30 cellular contexts compared by ENCODE assay signal in the genomic region with DNA sequence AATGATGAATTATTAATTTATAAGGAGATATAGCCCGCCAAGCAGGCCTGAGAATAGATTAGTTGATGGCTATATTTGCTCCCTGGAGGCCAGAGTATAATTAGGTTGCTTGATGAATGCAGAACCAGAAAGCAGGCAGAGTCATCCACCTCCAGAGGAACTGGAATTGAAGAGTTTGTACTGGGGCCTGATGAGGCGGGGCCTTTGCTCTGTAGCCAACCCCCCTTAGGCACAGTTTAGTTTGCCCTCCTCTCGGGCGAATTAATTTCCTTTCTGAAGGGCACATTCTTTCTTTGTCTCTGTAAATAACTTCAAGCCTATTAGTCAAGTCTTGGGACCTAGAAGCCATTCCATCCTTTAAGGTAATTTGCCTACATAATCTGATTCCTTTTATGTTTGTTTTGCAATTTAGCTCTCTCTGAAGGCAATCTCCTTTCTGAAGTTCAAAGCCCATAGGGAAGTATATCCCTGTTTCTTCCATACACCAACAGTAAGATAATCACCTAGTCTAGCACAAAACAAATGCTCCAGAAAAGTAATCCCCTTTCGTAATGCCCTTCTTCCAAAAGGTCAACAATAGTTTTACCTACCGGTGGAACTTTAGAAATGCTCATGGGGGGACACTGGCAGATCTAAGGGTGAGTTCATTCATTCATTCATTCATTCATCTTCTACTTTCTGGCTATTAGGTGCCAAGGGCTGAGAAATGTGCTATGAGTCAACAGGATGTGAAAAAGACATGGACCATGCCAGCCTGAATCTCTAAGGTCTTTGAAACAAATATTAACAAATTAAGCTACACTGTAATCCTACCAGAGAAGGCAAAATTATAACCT.
A peak's percentile ranks its signal among the peaks of the same experiment; 100 is the strongest.
DNase-seq lines count a peak whose midpoint lies in the region; ATAC-seq, FAIRE-seq and TF ChIP-seq lines count a peak whose summit lies in the region.
"Had no signal": no experiment of that assay in that cellular context is flagged by ENCODE, and none has a peak within 500 bp of the region (broad histone marks: within the 10 kb centered on the region; RNA-seq: fewer than 3 reads in every experiment).

No MANE protein-coding gene starts in this region.

- intact Hi-C loops in heart right ventricle (cut with DNase I) = loop anchor here in 1 of 10 donors (5.0 kb wide), 1 partner anchor 41 kb away; no protein-coding TSS in a partner anchor
- intact Hi-C loops in cardiac septum (cut with DNase I) = no loop called here

- ATAC-seq in heart right ventricle = peak in 5 of 8 donors; percentile 23 to 65 (median 41)
- no peak for ATAC-seq in HG02840 (IDR thresholded peaks at IDR 0.05; ENCODE audit: low FRiP score, unreplicated experiment)
- ATAC-seq: Panc1, T-cell had no signal

- FAIRE-seq in RCC 7860 (lab: Jason Lieb, UNC) = no peak
- FAIRE-seq: kidney had no signal

- no peaks in the 10 kb centered on the region for H3K27me3 ChIP-seq in heart right ventricle
- H3K27me3 ChIP-seq: colonic mucosa, SJSA1, testis had no signal

- H3K4me3 ChIP-seq in heart right ventricle (no peak overlapping the region), epithelial cell of esophagus (ENCODE audit: low read length) (no peak overlapping the region)
- H3K4me3 ChIP-seq: colonic mucosa, SJSA1, testis had no signal

- H3K27ac ChIP-seq in heart right ventricle = peak overlapping the region in 3 of 10 donors; percentile 2 to 33 (median 11)
- H3K27ac ChIP-seq: colonic mucosa, SJSA1, testis had no signal

- H3K36me3 ChIP-seq in heart right ventricle = no peaks in the 10 kb centered on the region
- H3K36me3 ChIP-seq: colonic mucosa, SJSA1 had no signal

- peaks cover 0 to 8% (median 0%) of the 10 kb centered on the region in 9 donors for H3K4me1 ChIP-seq in heart right ventricle
- H3K4me1 ChIP-seq: colonic mucosa, SJSA1 had no signal

- H3K9me3 ChIP-seq in heart right ventricle = no peaks in the 10 kb centered on the region
- H3K9me3 ChIP-seq: colonic mucosa, SJSA1, testis had no signal

- 57 to 65% methylated on average over 6 of the region's 6 CpGs for WGBS in heart right ventricle, 2 donors

- no peak for TF ChIP-seq CTCF in heart right ventricle (IDR thresholded peaks at IDR 0.05)
- no peak for TF ChIP-seq CTCF in epithelial cell of esophagus (IDR thresholded peaks at IDR 0.05; ENCODE audit: insufficient read depth, low read depth, low read length, missing control alignments)

- DNase-seq in heart right ventricle = no peak
- DNase-seq in cardiac septum (ENCODE audit: low spot score) = no peak
- peak; percentile 41 for DNase-seq in NCI-H82 (lab: John Stamatoyannopoulos, UW)
- peak; percentile 17 for DNase-seq in epithelial cell of esophagus (ENCODE audit: low read depth)
- DNase-seq in C1 segment of cervical spinal cord (lab: John Stamatoyannopoulos, UW) = no peak
- DNase-seq in RCC 7860 (ENCODE audit: low spot score) = no peak
- DNase-seq: ACHN; activated CD4-positive, alpha-beta T cell treated with anti-CD3 and anti-CD28 coated beads for 48 hours; activated CD8-positive, alpha-beta memory T cell treated with anti-CD3 and anti-CD28 coated beads for 24 hours; activated effector memory CD4-positive, alpha-beta T cell treated with anti-CD3 and anti-CD28 coated beads, Interleukin-2, amount 50 U/mL, for 16 hours; activated T-cell treated with anti-CD3 and anti-CD28 coated beads for 4 hours; colonic mucosa; DMS153; effector CD4-positive, alpha-beta T cell; erythroblast; glutamatergic neuron; Karpas-422; kidney; MV-4-11; NCI-H1436; NCI-H2081; NCI-H226; NCI-H526 treated with DMSO at 0.1 percent for 48 hours; stimulated activated CD4-positive, alpha-beta T cell treated with anti-CD3 and anti-CD28 coated beads, Interleukin-1b, Interleukin-23, amount 100 ng/mL, for 48 hours; stimulated activated naive CD4-positive, alpha-beta T cell treated with Interleukin-2 at 50 U/mL for 16 hours; T-cell; testis had no signal

Comparison
In these comparisons a context has a peak if more than half of its experiments do, and no peak if none do; other contexts are left out.
1. DNase-seq: peak in NCI-H82 (single experiment) and epithelial cell of esophagus (single experiment); none in heart right ventricle (0 of 2), cardiac septum (single experiment), C1 segment of cervical spinal cord (0 of 14) and RCC 7860 (single experiment).